In the genomic region with DNA sequence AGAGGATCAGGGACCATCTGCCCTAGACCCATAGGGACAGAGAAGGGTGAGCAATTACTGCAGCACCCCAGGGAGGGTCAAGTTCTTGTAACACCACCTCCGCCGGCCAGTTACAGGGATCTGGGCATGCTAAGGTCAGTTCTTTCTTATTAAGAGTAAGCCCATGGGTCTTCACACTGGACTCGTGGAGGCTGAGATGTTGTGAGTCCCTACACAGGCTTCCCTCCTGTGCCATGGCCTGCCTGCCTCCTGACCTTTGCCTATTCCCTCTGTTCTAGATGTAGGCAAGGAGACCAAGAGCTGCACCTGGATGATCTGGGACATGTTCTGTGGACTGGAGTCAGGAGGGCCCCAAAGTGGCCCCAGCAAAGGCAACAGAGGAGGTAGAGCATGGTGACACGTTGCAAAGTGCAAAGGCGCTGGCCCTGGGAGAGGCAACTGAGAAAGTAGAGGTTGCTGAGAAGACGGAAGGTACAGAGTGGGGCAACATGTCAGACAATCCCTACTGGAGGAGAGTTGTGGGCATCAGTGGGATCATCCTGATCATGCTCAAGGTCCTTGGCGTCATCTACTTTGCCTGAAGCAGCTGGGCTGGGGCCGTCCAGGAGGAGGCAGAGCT, we compare ENCODE assay signal across 22 cellular contexts.
DNase-seq lines count a peak whose midpoint lies in the region; ATAC-seq and TF ChIP-seq lines count a peak whose summit lies in the region.
"Had no signal": no experiment of that assay in that cellular context is flagged by ENCODE, and none has a peak within 500 bp of the region (broad histone marks: within the 10 kb centered on the region; RNA-seq: fewer than 3 reads in every experiment).

No MANE protein-coding gene starts in this region.

- no peak overlapping the region for H3K4me3 ChIP-seq in RWPE2 (ENCODE audit: severe bottlenecking)
- H3K4me3 ChIP-seq: skin epidermis had no signal

- H3K9me3 Mint-ChIP-seq in memory B cell = peaks cover 9% of the 10 kb centered on the region

- H3K27ac ChIP-seq in RWPE2 (ENCODE audit: poor library complexity, severe bottlenecking) = no peak overlapping the region
- H3K27ac ChIP-seq: brain microvascular endothelial cell, skin epidermis had no signal

- H3K4me1 Mint-ChIP-seq in memory B cell = peaks cover 11% of the 10 kb centered on the region
- H3K4me1 Mint-ChIP-seq: nephron progenitor cell had no signal

- ATAC-seq in GM18909 (IDR thresholded peaks at IDR 0.05; ENCODE audit: poor library complexity, unreplicated experiment) (peak; percentile 14), RWPE2 (ENCODE audit: low read depth) (no peak), memory B cell (ENCODE audit: low read depth) (no peak)
- ATAC-seq: HCT116, T-cell had no signal

- DNase-seq in activated CD8-positive, alpha-beta memory T cell treated with anti-CD3 and anti-CD28 coated beads for 24 hours = peak; percentile 51
- DNase-seq in activated CD8-positive, alpha-beta memory T cell treated with anti-CD3 and anti-CD28 coated beads, Interleukin-2, amount 50 U/mL, for 4 hours = no peak
- DNase-seq in RWPE2 (ENCODE audit: low spot score) (peak; percentile 19), memory B cell (ENCODE audit: low spot score in 2 of 2) (peak in 1 of 2 donors; percentile 9), activated gamma-delta T cell (lab: John Stamatoyannopoulos, UW) (no peak), NCI-H2196 (lab: John Stamatoyannopoulos, UW; ENCODE audit: unreplicated experiment) (no peak), DMS114 treated with DMSO at 0.1 percent for 48 hours (lab: John Stamatoyannopoulos, UW; ENCODE audit: unreplicated experiment) (no peak)
- DNase-seq: 8988T; activated CD4-positive, alpha-beta T cell treated with anti-CD3 and anti-CD28 coated beads, Interleukin-2, amount 50 U/mL, for 1 hour; BE2C; brain microvascular endothelial cell; Calu3; hippocampal formation; MV-4-11; NCI-H187 treated with DMSO at 0.1 percent for 48 hours; nephron progenitor cell; stimulated activated CD4-positive, alpha-beta T cell treated with anti-CD3 and anti-CD28 coated beads, Interleukin-4, amount 100 ng/mL, for 1 hour had no signal

- peaks cover 4% of the 10 kb centered on the region for H3K27me3 ChIP-seq in RWPE2 (ENCODE audit: insufficient read depth, poor library complexity, severe bottlenecking)

- no peaks in the 10 kb centered on the region for H3K27me3 Mint-ChIP-seq in memory B cell

- H3K36me3 Mint-ChIP-seq in memory B cell = peaks cover 5% of the 10 kb centered on the region
- H3K36me3 Mint-ChIP-seq: T-cell had no signal

- no peak overlapping the region for H3K27ac Mint-ChIP-seq in memory B cell
- H3K27ac Mint-ChIP-seq: nephron progenitor cell, progenitor cell of endocrine pancreas, T-cell had no signal

- H3K4me3 Mint-ChIP-seq in memory B cell = peak overlapping the region; percentile 8
- H3K4me3 Mint-ChIP-seq: nephron progenitor cell, T-cell had no signal

- H3K9me3 ChIP-seq in RWPE2 (ENCODE audit: severe bottlenecking) = peaks cover 22% of the 10 kb centered on the region
- H3K9me3 ChIP-seq: BE2C had no signal

- no peaks in the 10 kb centered on the region for H3K36me3 ChIP-seq in RWPE2 (ENCODE audit: low read depth)
- H3K36me3 ChIP-seq: BE2C, brain microvascular endothelial cell had no signal

- H3K4me1 ChIP-seq in RWPE2 (ENCODE audit: insufficient read depth, poor library complexity, severe bottlenecking) = no peaks in the 10 kb centered on the region
- H3K4me1 ChIP-seq: BE2C had no signal

- no peak for TF ChIP-seq CTCF in RWPE2 (IDR thresholded peaks at IDR 0.05; ENCODE audit: poor library complexity, severe bottlenecking)

Comparison
In these comparisons a context has a peak if more than half of its experiments do, and no peak if none do; other contexts are left out.
1. DNase-seq: peak in activated CD8-positive, alpha-beta memory T cell treated with anti-CD3 and anti-CD28 coated beads for 24 hours (single experiment) and RWPE2 (single experiment); none in activated CD8-positive, alpha-beta memory T cell treated with anti-CD3 and anti-CD28 coated beads, Interleukin-2, amount 50 U/mL, for 4 hours (single experiment), activated gamma-delta T cell (single experiment), NCI-H2196 (single experiment) and DMS114 treated with DMSO at 0.1 percent for 48 hours (single experiment).